Comparison of ENCODE assay signal across 20 cellular contexts in the genomic region with DNA sequence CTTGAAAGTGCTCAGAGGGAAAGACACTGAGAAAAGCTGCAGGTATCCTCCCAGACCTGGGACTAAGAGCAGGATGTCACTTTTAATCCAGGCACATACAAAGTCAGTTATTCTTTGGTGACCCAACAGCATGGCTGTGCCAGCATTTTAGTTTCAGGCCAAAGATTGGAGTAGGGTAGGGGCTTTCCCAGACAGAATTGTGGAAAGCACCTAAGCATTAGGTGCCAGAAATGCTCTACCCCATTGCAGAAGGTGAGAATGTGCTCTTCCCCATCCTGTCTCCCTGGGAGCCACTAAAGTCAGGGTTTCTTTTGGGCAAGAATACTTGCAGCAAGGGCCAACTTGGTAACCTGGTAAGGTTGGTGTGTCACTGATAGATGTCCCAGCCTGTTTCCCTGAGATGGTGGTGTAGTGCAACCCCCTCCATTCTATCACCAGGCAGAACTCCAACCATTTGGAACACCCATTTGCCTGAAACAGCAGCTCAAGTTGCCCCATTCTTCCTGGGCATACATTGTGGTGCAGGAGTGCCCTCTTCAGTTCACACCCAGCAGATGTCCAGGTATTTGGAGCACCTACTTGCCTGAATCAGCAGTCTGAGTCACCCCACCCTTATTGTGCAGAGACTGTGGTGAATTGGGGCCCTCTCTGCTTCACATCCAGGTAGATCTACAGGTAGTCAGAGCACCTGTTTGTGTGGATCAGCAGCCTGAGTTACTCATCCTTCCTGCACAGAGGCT.
DNase-seq lines count a peak whose midpoint lies in the region; TF ChIP-seq lines count a peak whose summit lies in the region.
"Had no signal": no experiment of that assay in that cellular context is flagged by ENCODE, and none has a peak within 500 bp of the region (broad histone marks: within the 10 kb centered on the region; RNA-seq: fewer than 3 reads in every experiment).

No MANE protein-coding gene starts in this region.

- BruUV-seq in mammary epithelial cell (replicated peaks; lab: Mats Ljungman, UMichigan): no TSS peak

- H4K20me1 ChIP-seq in OCI-LY3 (ENCODE audit: insufficient read depth, low read length) (no peaks in the 10 kb centered on the region), mammary epithelial cell (ENCODE audit: insufficient read depth, low read length) (no peaks in the 10 kb centered on the region)
- H4K20me1 ChIP-seq: BLaER1 had no signal

- H3K4me2 ChIP-seq in OCI-LY3 (ENCODE audit: low read length): peak overlapping the region; percentile 54
- H3K4me2 ChIP-seq in mammary epithelial cell (ENCODE audit: insufficient read depth, low read depth, low read length): no peak overlapping the region
- H3K4me2 ChIP-seq: BLaER1 had no signal

- H3K36me3 ChIP-seq in H7 (replicated peaks; ENCODE audit: control insufficient read depth, insufficient read depth, low read length): no peaks in the 10 kb centered on the region
- H3K36me3 ChIP-seq in OCI-LY3 (replicated peaks; ENCODE audit: low read depth, low read length): no peaks in the 10 kb centered on the region
- no peaks in the 10 kb centered on the region for H3K36me3 ChIP-seq in mammary epithelial cell (ENCODE audit: insufficient read depth, low read length)
- H3K36me3 ChIP-seq: BLaER1, Peyer's patch had no signal

- H3K79me2 ChIP-seq in OCI-LY3 (ENCODE audit: low read length) (no peaks in the 10 kb centered on the region), mammary epithelial cell (ENCODE audit: insufficient read depth, low read length) (no peaks in the 10 kb centered on the region)

- H3K27ac ChIP-seq in OCI-LY3 (ENCODE audit: low read length) (peak overlapping the region; percentile 41), mammary epithelial cell (ENCODE audit: insufficient read depth, low read depth, low read length) (no peak overlapping the region), caudate nucleus (ENCODE audit: low read depth, low read length) (no peak overlapping the region)
- H3K27ac ChIP-seq: BLaER1, Peyer's patch had no signal

- no peaks in the 10 kb centered on the region for H3K9me3 ChIP-seq in OCI-LY3 (ENCODE audit: insufficient read depth, low read length)
- H3K9me3 ChIP-seq in mammary epithelial cell (replicated peaks; ENCODE audit: insufficient read depth, low read length): peaks cover 33% of the 10 kb centered on the region
- H3K9me3 ChIP-seq: Peyer's patch had no signal

- TF ChIP-seq CTCF in OCI-LY3 (IDR thresholded peaks at IDR 0.05; ENCODE audit: low read depth, low read length) (no peak), mammary epithelial cell (conservative IDR thresholded peaks at IDR 0.05 in 1 of 2, IDR thresholded peaks at IDR 0.05 in 1 of 2; ENCODE audit: extremely low read depth in 1 of 2, insufficient read depth in 1 of 2, low read depth in 1 of 2, low read length in 2 of 2) (no peak)

- DNase-seq in ELF-1 (ENCODE audit: low read depth, low spot score) (peak; percentile 32), H7 (peak; percentile 9), iPS-NIHi11 (ENCODE audit: low spot score) (peak; percentile 16), mammary epithelial cell (no peak), caudate nucleus (lab: John Stamatoyannopoulos, UW) (no peak), A172 (ENCODE audit: low spot score) (no peak)
- no peak for DNase-seq in effector CD8-positive, alpha-beta T cell (lab: John Stamatoyannopoulos, UW)
- DNase-seq: CD8-positive, alpha-beta T cell; DND-41; GDM1; GOT3; KBM-7; NCI-H1048; NCI-H1436 treated with DMSO at 0.1 percent for 48 hours; NCI-H2029 treated with DMSO at 0.1 percent for 48 hours; NCI-H510A; NCI-H774; Peyer's patch had no signal

- dilution Hi-C loops in mammary epithelial cell (cut with HindIII; ENCODE audit: low sequenced_read_pairs): no loop called here

- peaks cover 26% of the 10 kb centered on the region for H3K4me1 ChIP-seq in OCI-LY3 (ENCODE audit: low read length)
- H3K4me1 ChIP-seq in mammary epithelial cell (ENCODE audit: insufficient read depth, low read length): no peaks in the 10 kb centered on the region
- H3K4me1 ChIP-seq: BLaER1, Peyer's patch had no signal

- H3K27me3 ChIP-seq in H7 (ENCODE audit: control insufficient read depth, insufficient read depth, low read length): no peaks in the 10 kb centered on the region
- no peaks in the 10 kb centered on the region for H3K27me3 ChIP-seq in OCI-LY3 (ENCODE audit: low read depth, low read length)
- no peaks in the 10 kb centered on the region for H3K27me3 ChIP-seq in mammary epithelial cell (ENCODE audit: insufficient read depth, low read length)
- H3K27me3 ChIP-seq: Peyer's patch had no signal

- H2AFZ ChIP-seq in OCI-LY3 (ENCODE audit: low read depth, low read length): no peak overlapping the region
- no peak overlapping the region for H2AFZ ChIP-seq in mammary epithelial cell (ENCODE audit: low read depth, low read length)

- H3K9ac ChIP-seq in OCI-LY3 (ENCODE audit: low read length) (no peak overlapping the region; the same call in 1 of the 2 replicates), mammary epithelial cell (ENCODE audit: insufficient read depth, low read length) (no peak overlapping the region)
- H3K9ac ChIP-seq: BLaER1 had no signal

- in situ Hi-C loops in mammary epithelial cell (cut with MboI; ENCODE audit: low sequenced_read_pairs in 2 of 2): no loop called here

- H3K4me3 ChIP-seq in H7 (ENCODE audit: insufficient read depth, low read depth, low read length) (no peak overlapping the region), OCI-LY3 (ENCODE audit: low read length) (no peak overlapping the region), mammary epithelial cell (replicated peaks in 1 of 3; ENCODE audit: insufficient read depth in 1 of 3, low read depth in 2 of 3, low read length in 3 of 3) (no peak overlapping the region)
- H3K4me3 ChIP-seq: BLaER1, Peyer's patch had no signal

- CTCF ChIA-PET in mammary epithelial cell (lab: Charles Lee; ENCODE audit: low non-redundant PET): no interaction called here

- intact Hi-C loops in mammary epithelial cell (cut with micrococcal nuclease): no loop called here

Comparison
In these comparisons a context has a peak if more than half of its experiments do, and no peak if none do; other contexts are left out.
1. DNase-seq: peak in ELF-1 (single experiment), H7 (single experiment) and iPS-NIHi11 (single experiment); none in mammary epithelial cell (single experiment), caudate nucleus (0 of 61), A172 (single experiment) and effector CD8-positive, alpha-beta T cell (single experiment).